ENCODE assay signal across 1 cellular context in genomic region chr4:94442251-94442650, GRCh38.
TF ChIP-seq lines count a peak whose summit lies in the region.

No MANE protein-coding gene starts in this region.

TF ChIP-seq in HepG2, 621 proteins besides CTCF, POLR2A, EP300 and RAD21 (continued from another document):
- TF ChIP-seq, protein P1, sequence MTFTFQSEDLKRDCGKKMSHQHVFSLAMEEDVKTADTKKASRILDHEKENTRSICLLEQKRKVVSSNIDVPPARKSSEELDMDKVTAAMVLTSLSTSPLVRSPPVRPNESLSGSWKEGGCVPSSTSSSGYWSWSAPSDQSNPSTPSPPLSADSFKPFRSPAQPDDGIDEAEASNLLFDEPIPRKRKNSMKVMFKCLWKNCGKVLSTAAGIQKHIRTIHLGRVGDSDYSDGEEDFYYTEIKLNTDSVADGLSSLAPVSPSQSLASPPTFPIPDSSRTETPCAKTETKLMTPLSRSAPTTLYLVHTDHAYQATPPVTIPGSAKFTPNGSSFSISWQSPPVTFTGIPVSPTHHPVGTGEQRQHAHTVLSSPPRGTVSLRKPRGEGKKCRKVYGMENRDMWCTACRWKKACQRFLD (CRISPR knock-in tag; IDR thresholded peaks at IDR 0.05; ENCODE audit: borderline replicate concordance) = no peak
- TF ChIP-seq ZNF501 (CRISPR knock-in tag; IDR thresholded peaks at IDR 0.05) (no peak), TBP (CRISPR knock-in tag; IDR thresholded peaks at IDR 0.05) (no peak)
TF ChIP-seq in HepG2: peak in this region for 0.
